Comparison of ENCODE assay signal across 8 cellular contexts in genomic region chr13:26037302-26037701, GRCh38. TPM values are rescaled to one million over a fixed set of nuclear protein-coding genes. Genes with fewer than 3 reads are reported as not detected.
DNase-seq lines count a peak whose midpoint lies in the region; ATAC-seq, FAIRE-seq and TF ChIP-seq lines count a peak whose summit lies in the region.

No MANE protein-coding gene starts in this region.

- H2AK5ac ChIP-seq in IMR-90 (ENCODE audit: low read depth, low read length): no peak overlapping the region

- no peak overlapping the region for H4K5ac ChIP-seq in IMR-90 (ENCODE audit: low read depth, low read length)

- CTCF ChIA-PET in IMR-90 (lab: Yijun Ruan, JAX): no interaction called here

- 20% methylated on average over 1 of the region's 2 CpGs; no CpG with 5 or more reads in 1 of the 2 experiments for WGBS in IMR-90 (ENCODE audit: extremely low coverage in 2 of 2, insufficient read length in 1 of 2), 2 experiments

- ATAC-seq in IMR-90 (ENCODE audit: low read depth) (no peak), HG02588 (IDR thresholded peaks at IDR 0.05; ENCODE audit: unreplicated experiment) (no peak), GM21360 (IDR thresholded peaks at IDR 0.05; ENCODE audit: unreplicated experiment) (no peak)

- intact Hi-C loops in IMR-90 (cut with micrococcal nuclease): no loop called here

- no peak overlapping the region for H2BK20ac ChIP-seq in IMR-90 (ENCODE audit: low read depth, low read length)

- no peaks in the 10 kb centered on the region for H4K20me1 ChIP-seq in IMR-90 (ENCODE audit: insufficient read depth, low read length)

- dilution Hi-C loops in IMR-90 (cut with HindIII; ENCODE audit: low sequenced_read_pairs, unreplicated experiment): no loop called here

- in situ Hi-C loops in IMR-90 (cut with MboI; ENCODE audit: low sequenced_read_pairs): no loop called here

- no peak overlapping the region for H2BK5ac ChIP-seq in IMR-90 (ENCODE audit: low read depth, low read length, poor library complexity, severe bottlenecking)

- peak; percentile 59 for DNase-seq in COLO668 (lab: John Stamatoyannopoulos, UW; ENCODE audit: unreplicated experiment)
- DNase-seq in IMR-90: no peak
- peak in 33 of 58 donors; percentile 17 to 73 (median 42) for DNase-seq in anterior cingulate cortex (lab: John Stamatoyannopoulos, UW)
- peak; percentile 90 for DNase-seq in medulla oblongata (ENCODE audit: extremely low spot score)
- DNase-seq in NCI-H526 treated with DMSO at 0.1 percent for 48 hours (lab: John Stamatoyannopoulos, UW): no peak
- DNase-seq in frontal cortex (ENCODE audit: low spot score in 2 of 2): no peak

- no peak overlapping the region for H3K27ac ChIP-seq in IMR-90 (ENCODE audit: insufficient read depth, low read length)

- H3K56ac ChIP-seq in IMR-90 (ENCODE audit: extremely low read depth, insufficient read depth, low read length): no peak overlapping the region

- H3K18ac ChIP-seq in IMR-90 (ENCODE audit: low read depth, low read length): no peak overlapping the region

- H2BK15ac ChIP-seq in IMR-90 (ENCODE audit: low read depth, low read length): no peak overlapping the region

- no peaks in the 10 kb centered on the region for H3K9me1 ChIP-seq in IMR-90 (ENCODE audit: insufficient read depth, low read length)

- no peak overlapping the region for H3K4me2 ChIP-seq in IMR-90 (ENCODE audit: low read depth, low read length)

- FAIRE-seq in frontal cortex (lab: Jason Lieb, UNC): no peak

- H3K23ac ChIP-seq in IMR-90 (ENCODE audit: low read depth, low read length): no peak overlapping the region

- H3K9me3 ChIP-seq in IMR-90 (ENCODE audit: control insufficient read depth, insufficient read depth, low read length): no peaks in the 10 kb centered on the region

- no peak for TF ChIP-seq RAD21 in IMR-90 (IDR thresholded peaks at IDR 0.05; ENCODE audit: low read length)

- BruUV-seq in IMR-90 (replicated peaks; lab: Mats Ljungman, UMichigan): no TSS peak

- TF ChIP-seq CTCF in IMR-90 (conservative IDR thresholded peaks at IDR 0.05; ENCODE audit: low read depth, low read length): 0 out of 2 replicates have a peak, but pooled peaks have one; percentile 6

- H3K9ac ChIP-seq in IMR-90 (ENCODE audit: low read depth, low read length): no peak overlapping the region

- no peak overlapping the region for H3K4me3 ChIP-seq in IMR-90 (ENCODE audit: insufficient read depth, low read depth, low read length)

- H4K8ac ChIP-seq in IMR-90 (ENCODE audit: low read depth in 2 of 2, low read length in 2 of 2): no peak overlapping the region

- H3K14ac ChIP-seq in IMR-90 (replicated peaks; ENCODE audit: low read depth, low read length): no peak overlapping the region

- no peak for TF ChIP-seq POLR2A in IMR-90 (IDR thresholded peaks at IDR 0.05; ENCODE audit: low read depth, low read length)

- no peaks in the 10 kb centered on the region for H3K27me3 ChIP-seq in IMR-90 (ENCODE audit: control insufficient read depth, insufficient read depth, low read length)

- H3K4ac ChIP-seq in IMR-90 (ENCODE audit: low read depth, low read length): no peak overlapping the region

- no peak overlapping the region for H2AK9ac ChIP-seq in IMR-90 (replicated peaks; ENCODE audit: low read depth, low read length, poor library complexity)

- no peak overlapping the region for H2AFZ ChIP-seq in IMR-90 (replicated peaks; ENCODE audit: low read length, poor library complexity)

- H4K91ac ChIP-seq in IMR-90 (ENCODE audit: insufficient read depth, low read depth, low read length): no peak overlapping the region

- no peak overlapping the region for H2BK120ac ChIP-seq in IMR-90 (ENCODE audit: low read depth, low read length)

- H3K4me1 ChIP-seq in IMR-90 (ENCODE audit: control insufficient read depth, insufficient read depth, low read length): no peaks in the 10 kb centered on the region

- POLR2A ChIA-PET in IMR-90 (lab: Charles Lee; ENCODE audit: unreplicated experiment): no interaction called here

- no peaks in the 10 kb centered on the region for H3K79me1 ChIP-seq in IMR-90 (ENCODE audit: low read depth in 1 of 2, low read length in 2 of 2)

- no peaks in the 10 kb centered on the region for H3K36me3 ChIP-seq in IMR-90 (ENCODE audit: control insufficient read depth, insufficient read depth, low read length)

TF ChIP-seq in IMR-90, 13 proteins besides CTCF, POLR2A, EP300 and RAD21:
- TF ChIP-seq MXI1 (IDR thresholded peaks at IDR 0.05; ENCODE audit: borderline replicate concordance, low read depth, low read length) (no peak), RCOR1 (IDR thresholded peaks at IDR 0.05; ENCODE audit: insufficient replicate concordance, low read length) (no peak), CHD1 (IDR thresholded peaks at IDR 0.05; ENCODE audit: low read depth, low read length) (no peak), CEBPB (IDR thresholded peaks at IDR 0.05; ENCODE audit: low read depth, low read length) (no peak), SMC3 (IDR thresholded peaks at IDR 0.05; ENCODE audit: low read depth, low read length) (no peak), ELK1 (IDR thresholded peaks at IDR 0.05; ENCODE audit: borderline replicate concordance, low read depth, low read length) (no peak), BHLHE40 (IDR thresholded peaks at IDR 0.05; ENCODE audit: low read depth, low read length) (no peak), USF2 (IDR thresholded peaks at IDR 0.05; ENCODE audit: low read depth, low read length) (no peak), RFX5 (IDR thresholded peaks at IDR 0.05; ENCODE audit: low read depth, low read length) (no peak)

RNA-seq across cellular contexts. Expression of gene SHISA2, which starts 14.5 kb away (rescaled TPM):
- under 0.01 TPM in 1 of 2 replicates, not detected in the other for total RNA-seq in IMR-90 (2012; rRNA removed)
- polyA plus RNA-seq in IMR-90 (2012; rRNA removed): not detected in 2 replicates
- not detected in 2 replicates for polyA plus RNA-seq in IMR-90 (2012; cell fraction: cytosol; rRNA removed)
- polyA plus RNA-seq in IMR-90 (2012; cell fraction: nucleus; rRNA removed; ENCODE audit: low replicate concordance): 0.04 TPM in 1 of 2 replicates, not detected in the other
- 53.8 TPM for total RNA-seq in frontal cortex

Comparison
In these comparisons a context has a peak if more than half of its experiments do, and no peak if none do; other contexts are left out.
1. DNase-seq: peak in COLO668 (single experiment), anterior cingulate cortex (33 of 58) and medulla oblongata (single experiment); none in IMR-90 (single experiment), NCI-H526 treated with DMSO at 0.1 percent for 48 hours (single experiment) and frontal cortex (0 of 2).
2. RNA of gene SHISA2, which starts 14.5 kb away (total RNA-seq): 53.8 TPM in frontal cortex (single experiment); under 0.01 TPM in IMR-90; every median in the first group is over 10 times any median in the second.